ENCODE assay signal across 25 cellular contexts in genomic region chr15:88012711-88013110, GRCh38.
"Had no signal": no experiment of that assay in that cellular context is flagged by ENCODE, and none has a peak within 500 bp of the region (broad histone marks: within the 10 kb centered on the region; RNA-seq: fewer than 3 reads in every experiment).

No MANE protein-coding gene starts in this region.

- H3K4me1 ChIP-seq: testis, thyroid gland, tibial nerve, transverse colon, upper lobe of left lung, vagina had no signal

- H3K9me3 ChIP-seq: stomach, suprapubic skin, testis, thoracic aorta, thyroid gland, tibial nerve, transverse colon, upper lobe of left lung, upper lobe of right lung, uterus, vagina had no signal

- ATAC-seq: stimulated activated effector memory CD8-positive, alpha-beta T cell treated with anti-CD3 and anti-CD28 coated beads, Interleukin-12 subunit alpha, Interleukin-12 subunit beta, amount 100 ng/mL, for 72 hours; stimulated activated memory B cell treated with anti-CD40 and anti-IgM and Interleukin-4, amounts not matched to agents 10 μg/mL and 1 μg/mL and 100 μg/mL, for 72 hours; stimulated activated naive B cell treated with anti-CD40 and anti-IgM and Interleukin-4, amounts not matched to agents 10 μg/mL and 1 μg/mL and 100 μg/mL, for 72 hours; stimulated activated naive CD8-positive, alpha-beta T cell treated with anti-CD3 and anti-CD28 coated beads, Interleukin-15, amount 100 ng/mL, for 72 hours; stimulated activated naive CD8-positive, alpha-beta T cell treated with anti-CD3 and anti-CD28 coated beads, Interleukin-15, Interleukin-2, amounts not matched to agents 100 U/mL and 50 U/mL, for 24 hours; upper lobe of right lung had no signal

- FAIRE-seq: urothelium cell line had no signal

- H3K36me3 ChIP-seq: stomach, suprapubic skin, thoracic aorta, thyroid gland, transverse colon, upper lobe of left lung, upper lobe of right lung, uterus, vagina had no signal

- H3K27ac ChIP-seq: stomach, suprapubic skin, testis, thoracic aorta, thyroid gland, tibial nerve, transverse colon, upper lobe of left lung, upper lobe of right lung, uterus, vagina had no signal

- H3K4me3 ChIP-seq: stomach, suprapubic skin, testis, thoracic aorta, thyroid gland, tibial nerve, transverse colon, upper lobe of left lung, upper lobe of right lung, uterus, vagina had no signal

- DNase-seq: stimulated activated CD4-positive, alpha-beta T cell treated with anti-CD3 and anti-CD28 coated beads, Interleukin-2, amount 100 ng/mL, for 24 hours; stimulated activated CD4-positive, alpha-beta T cell treated with anti-CD3 and anti-CD28 coated beads, Interleukin-2, amount 100 ng/mL, for 48 hours; stimulated activated CD4-positive, alpha-beta T cell treated with anti-CD3 and anti-CD28 coated beads, Interleukin-4, amount 100 ng/mL, for 1 hour; stimulated activated CD4-positive, alpha-beta T cell treated with anti-CD3 and anti-CD28 coated beads, Interleukin-4, amount 100 ng/mL, for 24 hours; stimulated activated CD4-positive, alpha-beta T cell treated with anti-CD3 and anti-CD28 coated beads, Interleukin-4, amount 100 ng/mL, for 4 hours; stimulated activated CD8-positive, alpha-beta memory T cell treated with anti-CD3 and anti-CD28 coated beads, Interleukin-4, amount 100 ng/mL, for 48 hours; stimulated activated naive B cell treated with anti-CD40 and anti-IgM and Interleukin-4, amounts not matched to agents 10 μg/mL and 1 μg/mL and 100 μg/mL, for 72 hours; stimulated activated naive CD4-positive, alpha-beta T cell; stimulated activated naive CD4-positive, alpha-beta T cell treated with Interleukin-2 at 50 U/mL for 16 hours; stimulated activated naive CD8-positive, alpha-beta T cell treated with anti-CD3 and anti-CD28 coated beads, Interleukin-15, amount 100 ng/mL, for 72 hours; stimulated activated naive CD8-positive, alpha-beta T cell treated with anti-CD3 and anti-CD28 coated beads, Interleukin-15, Interleukin-2, amounts not matched to agents 100 U/mL and 50 U/mL, for 24 hours; stomach; thyroid gland; transverse colon; upper lobe of left lung; upper lobe of right lung had no signal

- H3K27me3 ChIP-seq: suprapubic skin, testis, thyroid gland, tibial nerve, transverse colon, upper lobe of left lung, upper lobe of right lung, uterus, vagina had no signal
